8 cellular contexts compared by ENCODE assay signal in the genomic region with DNA sequence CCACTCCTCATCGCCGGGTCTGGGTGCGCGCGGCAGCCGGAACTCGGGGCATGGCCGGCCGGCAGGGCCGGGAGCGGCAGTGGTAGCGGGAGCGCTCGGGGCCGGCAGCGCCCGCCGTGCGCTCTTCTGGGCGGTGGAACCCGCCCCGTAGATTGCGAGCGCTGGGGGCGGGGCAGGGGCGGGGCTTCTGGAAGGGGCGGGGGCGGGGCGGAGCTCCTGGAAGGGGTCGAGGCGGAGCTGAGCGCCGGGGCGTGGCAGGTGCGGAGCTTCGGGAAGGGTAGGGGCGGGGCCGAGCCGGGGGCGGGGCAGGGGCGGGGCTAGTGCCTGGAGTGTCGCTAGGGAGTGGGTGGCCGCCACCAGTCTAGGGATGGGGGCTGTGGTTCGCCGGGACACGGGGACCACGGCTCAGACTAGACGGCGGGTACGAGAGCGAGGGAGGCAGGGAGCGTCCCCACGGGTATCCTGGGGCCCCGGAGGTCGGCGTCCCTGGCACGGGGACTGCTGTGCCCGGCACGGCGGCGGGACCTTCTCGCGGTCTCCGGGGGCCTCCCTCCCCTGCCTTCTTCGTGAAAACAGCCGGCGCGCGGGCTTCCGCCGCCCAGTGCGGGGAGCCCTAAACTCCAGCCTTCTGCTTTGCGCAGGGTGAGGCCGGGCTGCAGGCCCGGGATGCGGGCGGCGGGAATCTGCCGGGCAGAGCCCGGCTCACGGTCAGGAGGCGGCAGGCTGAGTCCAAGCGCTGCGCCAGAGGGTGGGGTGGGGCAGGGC. TPM values are rescaled to one million over a fixed set of nuclear protein-coding genes. Genes with fewer than 3 reads are reported as not detected.
DNase-seq lines count a peak whose midpoint lies in the region; ATAC-seq and TF ChIP-seq lines count a peak whose summit lies in the region.

STK32C (minus strand) TSS at position 128 of the 765 bp plus-strand sequence; CDS start at position 11, 117 bp downstream.

- intact Hi-C loops in cardiac septum (cut with DNase I) (loop anchor here (2.0 kb wide), 1 partner anchor 23 kb away; no protein-coding TSS in a partner anchor), thyroid gland (cut with DNase I) (loop anchor here (10.0 kb wide), 1 partner anchor 227 kb away; the partner anchor contains the start of gene INPP5A)

- no peaks in the 10 kb centered on the region for H3K9me3 ChIP-seq in thyroid gland

- no peak for TF ChIP-seq CTCF in thyroid gland (IDR thresholded peaks at IDR 0.05)

- DNase-seq in ELR (ENCODE audit: low read depth): peak; percentile 91
- DNase-seq in LHCN-M2 (ENCODE audit: low read depth): peak; percentile 84
- DNase-seq in T follicular helper cell (ENCODE audit: low read depth): peak; percentile 87
- peak; percentile 76 for DNase-seq in activated naive CD8-positive, alpha-beta T cell treated with anti-CD3 and anti-CD28 coated beads, Interleukin-2, amount 50 U/mL, for 16 hours (ENCODE audit: low read depth, low spot score)
- DNase-seq in cardiac septum (ENCODE audit: low spot score): peak; percentile 96
- DNase-seq in pons (ENCODE audit: low spot score): peak; percentile 84
- peak; percentile 89 for DNase-seq in thyroid gland

- peak; percentile 73 for ATAC-seq in GM21825 (IDR thresholded peaks at IDR 0.05; ENCODE audit: unreplicated experiment)

- H3K36me3 ChIP-seq in thyroid gland: no peaks in the 10 kb centered on the region

- peaks cover 11 to 17% of the 10 kb centered on the region in 2 donors for H3K4me1 ChIP-seq in thyroid gland

- peak within 1 kb of the TSS in 1 of 3 donors; percentile 71 for H3K27ac ChIP-seq in thyroid gland

- peak within 1 kb of the TSS; percentile 82 to 95 (median 83) for H3K4me3 ChIP-seq in thyroid gland (replicated peaks in 1 of 3)

- no peaks in the 10 kb centered on the region for H3K27me3 ChIP-seq in thyroid gland

- TF ChIP-seq POLR2A in thyroid gland (IDR thresholded peaks at IDR 0.05): peak in 1 of 2 donors; percentile 69

- 0% methylated on average over 2 to 10 of the region's 84 CpGs for WGBS in thyroid gland, 2 donors

RNA-seq across cellular contexts. Expression of gene STK32C, which starts in this region (rescaled TPM):
- total RNA-seq in LHCN-M2 (2014; rRNA removed): 11.8 and 12.6 TPM in 2 replicates
- polyA plus RNA-seq in LHCN-M2 (2012): 25.8 TPM
- 5.9 TPM for total RNA-seq in cardiac septum
- 1 to 10 TPM; 3.3 to 5.7 (median 3.5) TPM for total RNA-seq in thyroid gland
